Comparison of ENCODE assay signal across 10 cellular contexts in the genomic region with DNA sequence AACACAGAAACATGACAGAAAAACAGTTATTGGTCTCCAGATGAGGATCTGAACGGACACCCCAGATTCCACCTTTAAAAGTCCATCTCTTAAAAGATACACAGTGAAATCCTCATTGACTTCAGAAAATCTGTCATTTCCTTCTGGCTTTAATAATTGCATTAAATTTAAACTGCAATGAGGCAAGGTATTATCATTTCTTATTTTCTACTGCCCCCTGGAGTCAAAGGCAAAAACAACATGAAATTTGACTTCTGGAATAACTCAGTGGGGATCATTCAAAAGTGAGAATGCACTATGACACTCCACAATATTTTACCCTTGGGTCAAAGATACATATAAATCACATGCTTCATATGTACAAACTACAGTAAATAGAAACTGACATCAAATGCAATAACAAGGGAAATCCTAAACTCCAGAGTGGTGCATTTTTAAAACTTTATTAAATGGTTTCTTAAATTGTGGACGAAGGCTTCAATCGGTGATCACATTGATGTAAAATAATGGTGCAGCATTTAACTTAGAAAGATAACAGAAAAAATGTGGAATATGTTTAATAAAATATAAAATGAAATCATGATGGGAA. TPM values are rescaled to one million over a fixed set of nuclear protein-coding genes. Genes with fewer than 3 reads are reported as not detected.
A peak's percentile ranks its signal among the peaks of the same experiment; 100 is the strongest.
DNase-seq lines count a peak whose midpoint lies in the region; ATAC-seq, FAIRE-seq and TF ChIP-seq lines count a peak whose summit lies in the region.
"Had no signal": no experiment of that assay in that cellular context is flagged by ENCODE, and none has a peak within 500 bp of the region (broad histone marks: within the 10 kb centered on the region; RNA-seq: fewer than 3 reads in every experiment).

No MANE protein-coding gene starts in this region.

- no peaks in the 10 kb centered on the region for H3K36me3 ChIP-seq in gastrocnemius medialis

- no peaks in the 10 kb centered on the region for H3K36me3 Mint-ChIP-seq in CD14-positive monocyte

- ATAC-seq in gastrocnemius medialis, result no peak

- H3K4me1 Mint-ChIP-seq in CD14-positive monocyte, result no peaks in the 10 kb centered on the region

- no peak for TF ChIP-seq POLR2A in H54 (IDR thresholded peaks at IDR 0.05; ENCODE audit: low read depth, low read length)
- TF ChIP-seq POLR2A in gastrocnemius medialis (IDR thresholded peaks at IDR 0.05), result no peak

- in situ Hi-C loops in gastrocnemius medialis (cut with MboI; ENCODE audit: low sequenced_read_pairs in 4 of 4), result loop anchor here in 2 of 4 donors (25.0 kb wide), 2 partner anchors 1504 to 1529 kb away; no protein-coding TSS in a partner anchor

- no peaks in the 10 kb centered on the region for H3K4me1 ChIP-seq in gastrocnemius medialis

- no peak overlapping the region for H3K4me3 Mint-ChIP-seq in CD14-positive monocyte

- H3K27ac ChIP-seq in VCaP (no peak overlapping the region), gastrocnemius medialis (no peak overlapping the region)

- no peak for FAIRE-seq in H54 (lab: Jason Lieb, UNC)

- TF ChIP-seq CTCF in CD14-positive monocyte (IDR thresholded peaks at IDR 0.05) (peak; percentile 13), VCaP (conservative IDR thresholded peaks at IDR 0.05) (peak; percentile 61), gastrocnemius medialis (IDR thresholded peaks at IDR 0.05 in 4 of 5, conservative IDR thresholded peaks at IDR 0.05 in 1 of 5) (no peak)

- peaks cover 0 to 5% (median 0%) of the 10 kb centered on the region in 3 donors for H3K27me3 Mint-ChIP-seq in CD14-positive monocyte (ENCODE audit: low read depth in 3 of 3)

- H3K4me3 ChIP-seq in gastrocnemius medialis, result no peak overlapping the region

- H3K27ac Mint-ChIP-seq in CD14-positive monocyte, result no peak overlapping the region

- no peaks in the 10 kb centered on the region for H3K27me3 ChIP-seq in gastrocnemius medialis

- no peaks in the 10 kb centered on the region for H3K9me3 ChIP-seq in gastrocnemius medialis

- DNase-seq in CD14-positive monocyte (ENCODE audit: low spot score) (no peak), H54 (ENCODE audit: insufficient read length, low spot score) (peak; percentile 0), kidney tubule cell (ENCODE audit: low spot score) (peak; percentile 26), gastrocnemius medialis (no peak), NCI-H774 (lab: John Stamatoyannopoulos, UW) (no peak), epidermal melanocyte (ENCODE audit: insufficient read length, low spot score) (no peak)
- DNase-seq in stimulated activated CD4-positive, alpha-beta T cell treated with anti-CD3 and anti-CD28 coated beads, Interleukin-4, amount 100 ng/mL, for 4 hours, result no peak
- DNase-seq: central memory CD4-positive, alpha-beta T cell had no signal

- intact Hi-C loops in CD14-positive monocyte (cut with micrococcal nuclease) (no loop called here), gastrocnemius medialis (cut with DNase I; ENCODE audit: low total_unique reads) (no loop called here)

- peaks cover 0 to 1% (median 0%) of the 10 kb centered on the region in 7 donors for H3K9me3 Mint-ChIP-seq in CD14-positive monocyte

RNA-seq across cellular contexts. Expression of a gene that starts 56.4 kb away (rescaled TPM):
- not detected for polyA plus RNA-seq in CD14-positive monocyte
- not detected for total RNA-seq in gastrocnemius medialis
- total RNA-seq: mononuclear cell had no signal

Comparison
In these comparisons a context has a peak if more than half of its experiments do, and no peak if none do; other contexts are left out.
1. DNase-seq: peak in H54 (single experiment) and kidney tubule cell (single experiment); none in CD14-positive monocyte (single experiment), gastrocnemius medialis (0 of 2), stimulated activated CD4-positive, alpha-beta T cell treated with anti-CD3 and anti-CD28 coated beads, Interleukin-4, amount 100 ng/mL, for 4 hours (0 of 2), NCI-H774 (single experiment) and epidermal melanocyte (single experiment).
2. CTCF ChIP-seq: peak in CD14-positive monocyte (single experiment) and VCaP (single experiment); none in gastrocnemius medialis (0 of 5).